ENCODE assay signal across 22 cellular contexts in the genomic region with DNA sequence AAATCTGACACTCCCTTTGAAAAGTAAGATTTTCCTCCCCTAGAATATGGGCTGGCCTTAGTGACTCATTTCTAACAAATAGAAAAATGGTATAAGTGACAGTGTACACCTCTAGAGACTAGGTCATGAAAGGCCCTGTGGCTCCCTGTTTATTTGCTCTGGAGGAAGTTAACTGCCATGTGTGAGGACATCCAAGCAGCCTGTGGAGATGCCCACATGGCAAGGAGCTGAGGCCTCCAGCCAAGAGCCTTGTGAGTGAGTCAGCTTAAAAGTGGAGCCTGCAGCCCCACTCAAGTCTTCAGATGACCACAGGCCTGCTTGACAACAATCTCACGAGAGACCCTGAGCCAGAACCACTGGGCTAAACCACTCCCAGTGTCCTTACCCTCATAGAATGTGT.
DNase-seq lines count a peak whose midpoint lies in the region; ATAC-seq, FAIRE-seq and TF ChIP-seq lines count a peak whose summit lies in the region.
"Had no signal": no experiment of that assay in that cellular context is flagged by ENCODE, and none has a peak within 500 bp of the region (broad histone marks: within the 10 kb centered on the region; RNA-seq: fewer than 3 reads in every experiment).

No MANE protein-coding gene starts in this region.

- H3K79me2 ChIP-seq in HepG2 (ENCODE audit: insufficient read depth, low read length) (no peaks in the 10 kb centered on the region), K562 (ENCODE audit: control insufficient read depth, insufficient read depth, low read length) (no peaks in the 10 kb centered on the region)
- H3K79me2 ChIP-seq: hepatocyte had no signal

- FAIRE-seq in HepG2 (lab: Jason Lieb, UNC): no peak
- FAIRE-seq in K562 (lab: Jason Lieb, UNC): no peak
- no peak for FAIRE-seq in kidney (lab: Jason Lieb, UNC)
- FAIRE-seq: G401.6 had no signal

- no peaks in the 10 kb centered on the region for H4K20me1 ChIP-seq in HepG2 (ENCODE audit: insufficient read depth, low read length)
- H4K20me1 ChIP-seq in K562 (replicated peaks; ENCODE audit: control insufficient read depth, insufficient read depth, low read length): no peaks in the 10 kb centered on the region

- no peak for TF ChIP-seq RAD21 in HepG2 (CRISPR knock-in tag; IDR thresholded peaks at IDR 0.05)
- TF ChIP-seq RAD21 in K562 (CRISPR knock-in tag; conservative IDR thresholded peaks at IDR 0.05 in 1 of 2, IDR thresholded peaks at IDR 0.05 in 1 of 2): no peak

- DNase-seq in HepG2 (ENCODE audit: low spot score) (peak; percentile 27), right lobe of liver (no peak), NCI-H69 (lab: John Stamatoyannopoulos, UW) (peak; percentile 14), K562 (ENCODE audit: extremely low read depth in 1 of 4, low spot score in 3 of 4) (no peak), heart left ventricle (no peak), retina (no peak), erythroblast (lab: John Stamatoyannopoulos, UW) (no peak), kidney (no peak)
- DNase-seq: activated CD4-positive, CD25-positive, alpha-beta regulatory T cell treated with anti-CD3 and anti-CD28 coated beads, Interleukin-2, amount 50 U/mL, for 72 hours; activated naive CD4-positive, alpha-beta T cell treated with anti-CD3 and anti-CD28 coated beads for 36 hours; activated T-cell treated with anti-CD3 and anti-CD28 coated beads, Interleukin-2, amount 50 U/mL, for 48 hours; aorta; dorsolateral prefrontal cortex; foreskin melanocyte; H9; NCI-H1694; nephron progenitor cell; posterior cingulate gyrus had no signal

- no peak overlapping the region for H2AFZ ChIP-seq in HepG2 (ENCODE audit: low read length)
- H2AFZ ChIP-seq in K562 (ENCODE audit: low read depth, low read length): peak overlapping the region; percentile 57
- H2AFZ ChIP-seq: hepatocyte had no signal

- H3K9me3 ChIP-seq in HepG2 (ENCODE audit: low read length) (no peaks in the 10 kb centered on the region), right lobe of liver (no peaks in the 10 kb centered on the region), K562 (replicated peaks; ENCODE audit: control insufficient read depth, insufficient read depth, low read depth, low read length) (no peaks in the 10 kb centered on the region; the same call in 1 of the 2 replicates), heart left ventricle (peaks cover 0 to 7% (median 0%) of the 10 kb centered on the region in 12 donors), kidney (ENCODE audit: control insufficient read depth in 1 of 2, low read length in 2 of 2) (no peaks in the 10 kb centered on the region)
- H3K9me3 ChIP-seq: suprapubic skin had no signal

- peaks cover 15 to 29% of the 10 kb centered on the region in 2 experiments; a peak in 4 of 5 replicates for H3K36me3 ChIP-seq in HepG2 (replicated peaks in 1 of 2; ENCODE audit: control insufficient read depth in 1 of 2, insufficient read depth in 2 of 2, low read length in 2 of 2)
- no peaks in the 10 kb centered on the region for H3K36me3 ChIP-seq in right lobe of liver
- H3K36me3 ChIP-seq in K562 (ENCODE audit: control insufficient read depth, insufficient read depth, low read length): no peaks in the 10 kb centered on the region
- peaks cover 0 to 8% (median 0%) of the 10 kb centered on the region in 9 donors for H3K36me3 ChIP-seq in heart left ventricle
- H3K36me3 ChIP-seq in kidney (ENCODE audit: control insufficient read depth in 1 of 2, insufficient read depth in 2 of 2, low read length in 2 of 2): peaks cover 0 to 9% of the 10 kb centered on the region in 2 donors
- H3K36me3 ChIP-seq: suprapubic skin had no signal

- no peak overlapping the region for H3K4me3 ChIP-seq in HepG2 (replicated peaks in 1 of 3; ENCODE audit: insufficient read depth in 1 of 3, low read depth in 2 of 3, low read length in 3 of 3)
- H3K4me3 ChIP-seq in right lobe of liver: no peak overlapping the region
- H3K4me3 ChIP-seq in K562: no peak overlapping the region
- no peak overlapping the region for H3K4me3 ChIP-seq in heart left ventricle
- no peak overlapping the region for H3K4me3 ChIP-seq in kidney (ENCODE audit: low read length in 2 of 2)
- H3K4me3 ChIP-seq: dorsolateral prefrontal cortex, hepatocyte, suprapubic skin had no signal

- WGBS in HepG2 (ENCODE audit: low lambda C conversion rate): 100% methylated on average over 1 of the region's 1 CpG
- WGBS in right lobe of liver (ENCODE audit: insufficient coverage, low coverage, low lambda C conversion rate, missing lambda C conversion rate): no CpG with 5 or more reads among the region's 1 CpG
- 29% methylated on average over 1 of the region's 1 CpG for WGBS in K562 (ENCODE audit: insufficient coverage, low coverage, missing lambda C conversion rate)
- WGBS in heart left ventricle, 4 donors: 95 to 100% (median 100%) methylated on average over 1 of the region's 1 CpG

- no TSS peak for BruUV-seq in HepG2 (replicated peaks; lab: Mats Ljungman, UMichigan)
- no TSS peak for BruUV-seq in K562 (replicated peaks; lab: Mats Ljungman, UMichigan)

- TF ChIP-seq POLR2A in HepG2 (IDR thresholded peaks at IDR 0.05; ENCODE audit: insufficient read depth in 1 of 2, low read depth in 2 of 2, low read length in 2 of 2): no peak
- TF ChIP-seq POLR2A in right lobe of liver (IDR thresholded peaks at IDR 0.05): no peak
- no peak for TF ChIP-seq POLR2A in K562 (conservative IDR thresholded peaks at IDR 0.05)
- no peak for TF ChIP-seq POLR2A in heart left ventricle (IDR thresholded peaks at IDR 0.05)
- no peak for TF ChIP-seq POLR2A in erythroblast (IDR thresholded peaks at IDR 0.05; ENCODE audit: low read length)

- H3K27me3 ChIP-seq in HepG2 (ENCODE audit: control insufficient read depth in 1 of 2, insufficient read depth in 2 of 2, low read length in 2 of 2) (no peaks in the 10 kb centered on the region), right lobe of liver (no peaks in the 10 kb centered on the region), K562 (ENCODE audit: control insufficient read depth in 2 of 2, insufficient read depth in 2 of 2, low read length in 2 of 2) (no peaks in the 10 kb centered on the region), heart left ventricle (no peaks in the 10 kb centered on the region)
- H3K27me3 ChIP-seq: dorsolateral prefrontal cortex, hepatocyte, suprapubic skin had no signal

- POLR2A ChIA-PET in HepG2 (lab: Yijun Ruan, JAX) (no interaction called here), K562 (lab: Yijun Ruan, JAX) (interaction anchor here (0.6 kb wide), 1 partner anchor 999 kb away, joined by 3 read pairs; no protein-coding TSS in a partner anchor)

- H3K4me1 ChIP-seq in HepG2 (ENCODE audit: insufficient read depth, low read length) (no peaks in the 10 kb centered on the region), right lobe of liver (no peaks in the 10 kb centered on the region), K562 (replicated peaks in 1 of 2; ENCODE audit: control insufficient read depth in 2 of 2, insufficient read depth in 2 of 2, low read length in 2 of 2) (peaks cover 18 to 22% of the 10 kb centered on the region in 2 experiments; a peak in 4 of 5 replicates), heart left ventricle (peaks cover 0 to 11% (median 0%) of the 10 kb centered on the region in 12 donors), kidney (ENCODE audit: control insufficient read depth in 1 of 2, insufficient read depth in 1 of 2, low read depth in 1 of 2, low read length in 2 of 2) (no peaks in the 10 kb centered on the region)

- no peak overlapping the region for H3K4me2 ChIP-seq in HepG2 (ENCODE audit: low read depth, low read length)
- H3K4me2 ChIP-seq in K562 (ENCODE audit: insufficient read depth, low read length): no peak overlapping the region
- H3K4me2 ChIP-seq: hepatocyte had no signal

- H3K27ac ChIP-seq in HepG2 (ENCODE audit: extremely low read length, insufficient read depth, low read length) (no peak overlapping the region), right lobe of liver (no peak overlapping the region), K562 (ENCODE audit: extremely low read depth, low read depth, low read length) (no peak overlapping the region), heart left ventricle (no peak overlapping the region), kidney (ENCODE audit: low read depth in 2 of 2, low read length in 2 of 2) (no peak overlapping the region)
- H3K27ac ChIP-seq: dorsolateral prefrontal cortex, hepatocyte, suprapubic skin had no signal

- intact Hi-C loops in HepG2 (cut with micrococcal nuclease; ENCODE audit: unreplicated experiment): no loop called here
- intact Hi-C loops in right lobe of liver (cut with DNase I): no loop called here
- intact Hi-C loops in K562 (cut with micrococcal nuclease): no loop called here
- intact Hi-C loops in heart left ventricle (cut with DNase I): no loop called here
- intact Hi-C loops in kidney (cut with DNase I): no loop called here

- H3K9ac ChIP-seq in HepG2 (ENCODE audit: insufficient read depth, low read depth, low read length): no peak overlapping the region
- no peak overlapping the region for H3K9ac ChIP-seq in K562 (ENCODE audit: insufficient read depth in 1 of 2, low read depth in 2 of 2, low read length in 2 of 2)
- no peak overlapping the region for H3K9ac ChIP-seq in kidney (ENCODE audit: low read length in 2 of 2)

- H3K9me1 ChIP-seq in K562 (ENCODE audit: control insufficient read depth, insufficient read depth, low read length): no peaks in the 10 kb centered on the region

- TF ChIP-seq CTCF in HepG2 (CRISPR knock-in tag; IDR thresholded peaks at IDR 0.05) (no peak), right lobe of liver (IDR thresholded peaks at IDR 0.05) (no peak), K562 (IDR thresholded peaks at IDR 0.05 in 2 of 3, conservative IDR thresholded peaks at IDR 0.05 in 1 of 3; ENCODE audit: insufficient read depth in 2 of 3, low read depth in 1 of 3, low read length in 3 of 3) (no peak), heart left ventricle (IDR thresholded peaks at IDR 0.05) (no peak), kidney (IDR thresholded peaks at IDR 0.05; ENCODE audit: borderline replicate concordance, extremely low read depth, insufficient read depth) (no peak)

- TF ChIP-seq EP300 in HepG2 (IDR thresholded peaks at IDR 0.05; ENCODE audit: low read depth in 2 of 2, low read length in 2 of 2) (no peak), HepG2 (CRISPR knock-in tag; IDR thresholded peaks at IDR 0.05; ENCODE audit: borderline replicate concordance) (no peak), K562 (IDR thresholded peaks at IDR 0.05; ENCODE audit: low read length) (no peak)

- in situ Hi-C loops in HepG2 (cut with HindIII; ENCODE audit: extremely low pct_ligation_motif_present, low pct_unique_long_range_greater_than_20kb) (no loop called here), K562 (cut with MboI) (no loop called here)

- CTCF ChIA-PET in HepG2 (lab: Yijun Ruan, JAX; ENCODE audit: low intra/inter-chr PET ratio, low total read pairs): no interaction called here
- CTCF ChIA-PET in K562 (lab: Yijun Ruan, JAX; ENCODE audit: low intra/inter-chr PET ratio): no interaction called here

- ATAC-seq in HepG2 (peak; percentile 58), right lobe of liver (no peak), K562 (no peak; the same call in 2 of the 3 replicates), heart left ventricle (no peak)
- ATAC-seq: Right ventricle myocardium inferior had no signal

TF ChIP-seq in K562, 482 proteins besides CTCF, POLR2A, EP300 and RAD21 (continues in another document):
- no peak for TF ChIP-seq HNRNPH1 (optimal IDR thresholded peaks at IDR 0.05; ENCODE audit: low read depth, low read length)
- TF ChIP-seq ZNF57 (CRISPR knock-in tag; IDR thresholded peaks at IDR 0.05): no peak
- no peak for TF ChIP-seq BMI1 (IDR thresholded peaks at IDR 0.05; ENCODE audit: low read length)
- no peak for TF ChIP-seq HNRNPLL (IDR thresholded peaks at IDR 0.05; ENCODE audit: low read depth, low read length, poor library complexity, severe bottlenecking)

Comparison
In these comparisons a context has a peak if more than half of its experiments do, and no peak if none do; other contexts are left out.
1. DNase-seq: peak in HepG2 (single experiment) and NCI-H69 (single experiment); none in right lobe of liver (0 of 3), K562 (0 of 4), heart left ventricle (0 of 5), retina (single experiment), erythroblast (0 of 2) and kidney (single experiment).